In genomic region chr1:110606784-110607662, GRCh38 we compare ENCODE assay signal across 8 cellular contexts. TPM values are rescaled to one million over a fixed set of nuclear protein-coding genes. Genes with fewer than 3 reads are reported as not detected.
DNase-seq lines count a peak whose midpoint lies in the region; ATAC-seq and TF ChIP-seq lines count a peak whose summit lies in the region.

No MANE protein-coding gene starts in this region.

- H3K36me3 Mint-ChIP-seq in activated T-helper 17 cell treated with anti-CD3 and anti-CD28 coated beads, Interleukin-2, amount 50 U/mL, for 72 hours (ENCODE audit: low read depth), result no peaks in the 10 kb centered on the region

- no peaks in the 10 kb centered on the region for H3K9me3 ChIP-seq in right atrium auricular region

- H3K4me1 Mint-ChIP-seq in activated T-helper 17 cell treated with anti-CD3 and anti-CD28 coated beads, Interleukin-2, amount 50 U/mL, for 72 hours, result peaks cover 4% of the 10 kb centered on the region

- H3K4me3 Mint-ChIP-seq in activated T-helper 17 cell treated with anti-CD3 and anti-CD28 coated beads, Interleukin-2, amount 50 U/mL, for 72 hours, result peak overlapping the region; percentile 75

- H3K4me3 ChIP-seq in right atrium auricular region (peak overlapping the region; percentile 46 to 63), rectal smooth muscle tissue (ENCODE audit: low read length) (peak overlapping the region; percentile 69)

- no peaks in the 10 kb centered on the region for H3K9me3 Mint-ChIP-seq in activated T-helper 17 cell treated with anti-CD3 and anti-CD28 coated beads, Interleukin-2, amount 50 U/mL, for 72 hours

- TF ChIP-seq CTCF in right atrium auricular region (IDR thresholded peaks at IDR 0.05), result no peak

- ATAC-seq in activated T-helper 17 cell treated with anti-CD3 and anti-CD28 coated beads, Interleukin-2, amount 50 U/mL, for 72 hours (replicated peaks), result peak; percentile 42
- ATAC-seq in GM19397 (IDR thresholded peaks at IDR 0.05; ENCODE audit: unreplicated experiment), result no peak

- peaks cover 28% of the 10 kb centered on the region for H3K27me3 Mint-ChIP-seq in activated T-helper 17 cell treated with anti-CD3 and anti-CD28 coated beads, Interleukin-2, amount 50 U/mL, for 72 hours

- peaks cover 0 to 29% of the 10 kb centered on the region in 2 donors for H3K4me1 ChIP-seq in right atrium auricular region
- H3K4me1 ChIP-seq in rectal smooth muscle tissue (ENCODE audit: control insufficient read depth, insufficient read depth, low read length), result no peaks in the 10 kb centered on the region

- H3K36me3 ChIP-seq in right atrium auricular region (no peaks in the 10 kb centered on the region), rectal smooth muscle tissue (ENCODE audit: control insufficient read depth, insufficient read depth, low read length) (no peaks in the 10 kb centered on the region)

- H3K27me3 ChIP-seq in right atrium auricular region (peaks cover 0 to 6% of the 10 kb centered on the region in 2 donors), rectal smooth muscle tissue (ENCODE audit: control insufficient read depth, insufficient read depth, low read length) (peaks cover 16% of the 10 kb centered on the region)

- peak overlapping the region; percentile 2 for H3K9ac ChIP-seq in rectal smooth muscle tissue (ENCODE audit: low read length)

- H3K27ac Mint-ChIP-seq in activated T-helper 17 cell treated with anti-CD3 and anti-CD28 coated beads, Interleukin-2, amount 50 U/mL, for 72 hours, result no peak overlapping the region

- peak overlapping the region; percentile 20 to 51 for H3K27ac ChIP-seq in right atrium auricular region
- peak overlapping the region; percentile 30 for H3K27ac ChIP-seq in rectal smooth muscle tissue (ENCODE audit: low read depth, low read length)

- DNase-seq in NCI-H2227 (lab: John Stamatoyannopoulos, UW; ENCODE audit: unreplicated experiment) (peak; percentile 47), NCI-H2227 treated with DMSO at 0.1 percent for 48 hours (lab: John Stamatoyannopoulos, UW) (no peak), right atrium auricular region (ENCODE audit: low spot score) (no peak), NOMO-1 treated with DMSO at 0.1 percent for 48 hours (lab: John Stamatoyannopoulos, UW; ENCODE audit: unreplicated experiment) (no peak), NK-92 (lab: John Stamatoyannopoulos, UW; ENCODE audit: unreplicated experiment) (no peak)

RNA-seq across cellular contexts. Expression of gene KCNA2, which starts 0.9 kb away (rescaled TPM):
- 1 to 10 TPM; 1.6 to 4.7 TPM for total RNA-seq in activated T-helper 17 cell treated with anti-CD3 and anti-CD28 coated beads, Interleukin-2, amount 50 U/mL, for 72 hours
- under 1 TPM; 0.28 to 0.78 TPM for total RNA-seq in right atrium auricular region
